ENCODE assay signal across 8 cellular contexts in genomic region chr9:137069508-137070071, GRCh38. TPM values are rescaled to one million over a fixed set of nuclear protein-coding genes. Genes with fewer than 3 reads are reported as not detected.
DNase-seq lines count a peak whose midpoint lies in the region; ATAC-seq and TF ChIP-seq lines count a peak whose summit lies in the region.

No MANE protein-coding gene starts in this region.

- no peaks in the 10 kb centered on the region for H3K27me3 Mint-ChIP-seq in activated T-helper 17 cell treated with anti-CD3 and anti-CD28 coated beads, Interleukin-2, amount 50 U/mL, for 72 hours

- no peaks in the 10 kb centered on the region for H3K9me3 ChIP-seq in mucosa of descending colon

- TF ChIP-seq CTCF in GM13976 (IDR thresholded peaks at IDR 0.05; ENCODE audit: borderline replicate concordance, control extremely low read depth, extremely low read depth, insufficient read depth, missing control alignments): no peak
- TF ChIP-seq CTCF in mucosa of descending colon (IDR thresholded peaks at IDR 0.05): no peak

- ATAC-seq in HG02763 (IDR thresholded peaks at IDR 0.05; ENCODE audit: unreplicated experiment) (peak; percentile 11), mucosa of descending colon (peak; percentile 6), GM18861 (IDR thresholded peaks at IDR 0.05; ENCODE audit: unreplicated experiment) (no peak)
- ATAC-seq in activated T-helper 17 cell treated with anti-CD3 and anti-CD28 coated beads, Interleukin-2, amount 50 U/mL, for 72 hours (replicated peaks): no peak

- intact Hi-C loops in mucosa of descending colon (cut with DNase I, micrococcal nuclease): no loop called here

- in situ Hi-C loops in GM13976 (cut with MboI; ENCODE audit: low sequenced_read_pairs, unreplicated experiment): no loop called here

- peak overlapping the region; percentile 41 for H3K4me3 Mint-ChIP-seq in activated T-helper 17 cell treated with anti-CD3 and anti-CD28 coated beads, Interleukin-2, amount 50 U/mL, for 72 hours

- H3K4me1 ChIP-seq in mucosa of descending colon (ENCODE audit: low read depth): peaks cover 31% of the 10 kb centered on the region

- no peaks in the 10 kb centered on the region for H3K36me3 ChIP-seq in mucosa of descending colon (ENCODE audit: low read depth)

- DNase-seq in GM13976 (ENCODE audit: low spot score): peak; percentile 44
- peak in 1 of 3 donors; percentile 53 for DNase-seq in mucosa of descending colon
- DNase-seq in SW480 (ENCODE audit: low spot score): no peak
- DNase-seq in activated CD4-positive, alpha-beta T cell treated with anti-CD3 and anti-CD28 coated beads, Interleukin-2, amount 50 U/mL, for 4 hours: no peak
- DNase-seq in GDM1 (lab: John Stamatoyannopoulos, UW): no peak

- no peaks in the 10 kb centered on the region for H3K9me3 Mint-ChIP-seq in activated T-helper 17 cell treated with anti-CD3 and anti-CD28 coated beads, Interleukin-2, amount 50 U/mL, for 72 hours

- peaks cover 12% of the 10 kb centered on the region for H3K4me1 Mint-ChIP-seq in activated T-helper 17 cell treated with anti-CD3 and anti-CD28 coated beads, Interleukin-2, amount 50 U/mL, for 72 hours

- H3K36me3 Mint-ChIP-seq in activated T-helper 17 cell treated with anti-CD3 and anti-CD28 coated beads, Interleukin-2, amount 50 U/mL, for 72 hours (ENCODE audit: low read depth): peaks cover 5% of the 10 kb centered on the region

- peak overlapping the region; percentile 14 for H3K4me3 ChIP-seq in mucosa of descending colon

- H3K27ac Mint-ChIP-seq in activated T-helper 17 cell treated with anti-CD3 and anti-CD28 coated beads, Interleukin-2, amount 50 U/mL, for 72 hours: no peak overlapping the region

RNA-seq across cellular contexts. Expression of gene SAPCD2, which starts 0.8 kb away (rescaled TPM):
- total RNA-seq in activated T-helper 17 cell treated with anti-CD3 and anti-CD28 coated beads, Interleukin-2, amount 50 U/mL, for 72 hours: 10 to 100 TPM in 1 of 2 donors, 1 to 10 TPM in 1; 5.6 to 21.9 TPM
- total RNA-seq in mucosa of descending colon: 10 to 100 TPM in 1 of 3 donors, 1 to 10 TPM in 2; 2.7 to 11.2 (median 6.0) TPM

RNA-seq across cellular contexts. Expression of gene UAP1L1, which starts 7.7 kb away (rescaled TPM):
- total RNA-seq in activated T-helper 17 cell treated with anti-CD3 and anti-CD28 coated beads, Interleukin-2, amount 50 U/mL, for 72 hours: 10 to 100 TPM; 27.9 to 33.0 TPM
- total RNA-seq in mucosa of descending colon: 10 to 100 TPM; 10.5 to 13.6 (median 12.8) TPM

RNA-seq across cellular contexts. Expression of gene ENTPD2, which starts 15.7 kb away (rescaled TPM):
- total RNA-seq in activated T-helper 17 cell treated with anti-CD3 and anti-CD28 coated beads, Interleukin-2, amount 50 U/mL, for 72 hours: under 1 TPM; 0.39 to 0.69 TPM
- 10 to 100 TPM in 2 of 3 donors, 1 to 10 TPM in 1; 7.7 to 26.8 (median 10.7) TPM for total RNA-seq in mucosa of descending colon

RNA-seq across cellular contexts. Expression of gene MAN1B1, which starts 17.2 kb away (rescaled TPM):
- total RNA-seq in activated T-helper 17 cell treated with anti-CD3 and anti-CD28 coated beads, Interleukin-2, amount 50 U/mL, for 72 hours: 10 to 100 TPM; 38.2 to 67.6 TPM
- 10 to 100 TPM; 36.1 to 55.4 (median 52.7) TPM for total RNA-seq in mucosa of descending colon

RNA-seq across cellular contexts. Expression of gene NPDC1, which starts 23.6 kb away (rescaled TPM):
- 10 to 100 TPM; 66.3 to 96.1 TPM for total RNA-seq in activated T-helper 17 cell treated with anti-CD3 and anti-CD28 coated beads, Interleukin-2, amount 50 U/mL, for 72 hours
- total RNA-seq in mucosa of descending colon: 100 to 1,000 TPM in 1 of 3 donors, 10 to 100 TPM in 2; 78.6 to 177 (median 83.0) TPM

Comparison
In these comparisons a context has a peak if more than half of its experiments do, and no peak if none do; other contexts are left out.
1. ATAC-seq: peak in HG02763 (single experiment) and mucosa of descending colon (single experiment); none in activated T-helper 17 cell treated with anti-CD3 and anti-CD28 coated beads, Interleukin-2, amount 50 U/mL, for 72 hours (single experiment) and GM18861 (single experiment).
2. RNA of gene ENTPD2, which starts 15.7 kb away (total RNA-seq): 7.7 to 26.8 TPM in mucosa of descending colon; 0.39 to 0.69 TPM in activated T-helper 17 cell treated with anti-CD3 and anti-CD28 coated beads, Interleukin-2, amount 50 U/mL, for 72 hours; every median in the first group is over 4 times any median in the second.